In the genomic region with DNA sequence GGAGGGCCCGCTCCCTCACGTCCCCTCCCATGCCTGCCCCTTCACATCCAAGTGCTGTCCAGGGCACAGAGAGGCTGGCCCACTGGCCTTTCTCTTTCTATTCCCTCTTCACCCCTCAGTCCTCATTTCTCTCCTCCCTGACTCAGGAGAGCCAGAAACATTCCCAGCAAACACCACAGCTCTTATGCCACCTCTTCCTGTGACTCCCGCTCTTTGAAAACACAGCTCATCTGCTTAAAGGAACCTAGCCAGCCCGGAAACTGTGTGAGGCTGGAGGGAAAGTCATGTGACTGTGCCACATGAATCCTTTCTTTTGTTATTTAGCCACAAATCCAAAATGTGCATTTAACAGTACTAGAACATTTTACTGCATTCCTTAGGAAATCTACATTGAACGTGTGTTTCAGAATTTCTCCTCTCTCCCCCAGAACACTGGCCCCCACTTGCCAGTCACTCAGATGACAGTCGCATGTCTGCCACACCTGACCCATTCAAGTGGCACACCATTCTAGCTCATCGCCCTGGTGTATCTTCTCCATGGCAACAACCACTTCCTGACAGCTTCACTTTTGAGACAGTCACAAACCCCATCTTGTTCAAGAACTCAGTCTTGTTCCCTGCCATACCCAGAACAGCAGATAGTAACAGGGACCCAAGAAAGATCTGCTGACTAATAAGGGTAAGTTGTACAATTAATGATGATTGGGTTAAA, we compare ENCODE assay signal across 8 cellular contexts. TPM values are rescaled to one million over a fixed set of nuclear protein-coding genes. Genes with fewer than 3 reads are reported as not detected.
DNase-seq lines count a peak whose midpoint lies in the region; ATAC-seq and TF ChIP-seq lines count a peak whose summit lies in the region.

No MANE protein-coding gene starts in this region.

- H3K27me3 Mint-ChIP-seq in activated CD8-positive, alpha-beta T cell treated with anti-CD3 and anti-CD28 coated beads, Interleukin-2, amount 10 ng/mL, durations not matched to agents 7 days and 5 days (ENCODE audit: low read depth), result no peaks in the 10 kb centered on the region

- intact Hi-C loops in left ventricle myocardium superior (cut with micrococcal nuclease), result no loop called here

- POLR2A ChIA-PET in activated CD8-positive, alpha-beta T cell treated with anti-CD3 and anti-CD28 coated beads, Interleukin-2, amount 10 ng/mL, durations not matched to agents 7 days and 5 days (lab: Charles Lee), result no interaction called here

- CTCF ChIA-PET in activated CD8-positive, alpha-beta T cell treated with anti-CD3 and anti-CD28 coated beads, Interleukin-2, amount 10 ng/mL, durations not matched to agents 7 days and 5 days (lab: Charles Lee), result interaction anchor here (0.8 to 1.7 kb wide), 4 partner anchors 10 to 332 kb away, joined by 3 to 5 read pairs (median 4); no protein-coding TSS in a partner anchor

- peak overlapping the region; percentile 53 for H3K4me3 Mint-ChIP-seq in activated CD8-positive, alpha-beta T cell treated with anti-CD3 and anti-CD28 coated beads, Interleukin-2, amount 10 ng/mL, durations not matched to agents 7 days and 5 days

- H3K9me3 Mint-ChIP-seq in activated CD8-positive, alpha-beta T cell treated with anti-CD3 and anti-CD28 coated beads, Interleukin-2, amount 10 ng/mL, durations not matched to agents 7 days and 5 days (ENCODE audit: insufficient read depth), result no peaks in the 10 kb centered on the region

- no peak for TF ChIP-seq CTCF in C4-2B (conservative IDR thresholded peaks at IDR 0.05)

- peaks cover 33% of the 10 kb centered on the region for H3K4me1 Mint-ChIP-seq in activated CD8-positive, alpha-beta T cell treated with anti-CD3 and anti-CD28 coated beads, Interleukin-2, amount 10 ng/mL, durations not matched to agents 7 days and 5 days (ENCODE audit: low read depth)

- H3K27ac Mint-ChIP-seq in activated CD8-positive, alpha-beta T cell treated with anti-CD3 and anti-CD28 coated beads, Interleukin-2, amount 10 ng/mL, durations not matched to agents 7 days and 5 days, result peak overlapping the region; percentile 89

- H3K27ac ChIP-seq in C4-2B, result peak overlapping the region; percentile 47

- ATAC-seq in HG03196 (IDR thresholded peaks at IDR 0.05; ENCODE audit: unreplicated experiment), result peak; percentile 74
- ATAC-seq in activated CD8-positive, alpha-beta T cell treated with anti-CD3 and anti-CD28 coated beads, Interleukin-2, amount 10 ng/mL, durations not matched to agents 7 days and 5 days, result peak; percentile 99
- ATAC-seq in left ventricle myocardium superior, result peak; percentile 22
- ATAC-seq in GM21360 (IDR thresholded peaks at IDR 0.05; ENCODE audit: unreplicated experiment), result no peak
- no peak for ATAC-seq in GM21447 (IDR thresholded peaks at IDR 0.05; ENCODE audit: unreplicated experiment)

- DNase-seq in activated CD8-positive, alpha-beta T cell treated with anti-CD3 and anti-CD28 coated beads, Interleukin-2, amount 10 ng/mL, durations not matched to agents 7 days and 5 days, result peak; percentile 88
- DNase-seq in left ventricle myocardium superior (no peak), epidermal melanocyte (ENCODE audit: insufficient read length, low spot score) (no peak)
- DNase-seq in stimulated activated CD8-positive, alpha-beta memory T cell treated with anti-CD3 and anti-CD28 coated beads, Interleukin-4, amount 100 ng/mL, for 4 hours (ENCODE audit: low read depth in 2 of 2, low spot score in 1 of 2), result peak; percentile 8 to 18

- peaks cover 2% of the 10 kb centered on the region for H3K36me3 Mint-ChIP-seq in activated CD8-positive, alpha-beta T cell treated with anti-CD3 and anti-CD28 coated beads, Interleukin-2, amount 10 ng/mL, durations not matched to agents 7 days and 5 days (ENCODE audit: low read depth)

RNA-seq across cellular contexts. Expression of a gene that starts 42.8 kb away (rescaled TPM):
- total RNA-seq in activated CD8-positive, alpha-beta T cell treated with anti-CD3 and anti-CD28 coated beads, Interleukin-2, amount 10 ng/mL, durations not matched to agents 7 days and 5 days, result 1 to 10 TPM; 6.3 to 6.6 TPM
- 25.4 TPM for total RNA-seq in left ventricle myocardium superior

Comparison
In these comparisons a context has a peak if more than half of its experiments do, and no peak if none do; other contexts are left out.
1. ATAC-seq: peak in HG03196 (single experiment), activated CD8-positive, alpha-beta T cell treated with anti-CD3 and anti-CD28 coated beads, Interleukin-2, amount 10 ng/mL, durations not matched to agents 7 days and 5 days (single experiment) and left ventricle myocardium superior (single experiment); none in GM21360 (single experiment) and GM21447 (single experiment).
2. DNase-seq: peak in activated CD8-positive, alpha-beta T cell treated with anti-CD3 and anti-CD28 coated beads, Interleukin-2, amount 10 ng/mL, durations not matched to agents 7 days and 5 days (single experiment) and stimulated activated CD8-positive, alpha-beta memory T cell treated with anti-CD3 and anti-CD28 coated beads, Interleukin-4, amount 100 ng/mL, for 4 hours (2 of 2); none in left ventricle myocardium superior (single experiment) and epidermal melanocyte (single experiment).